In the genomic region with DNA sequence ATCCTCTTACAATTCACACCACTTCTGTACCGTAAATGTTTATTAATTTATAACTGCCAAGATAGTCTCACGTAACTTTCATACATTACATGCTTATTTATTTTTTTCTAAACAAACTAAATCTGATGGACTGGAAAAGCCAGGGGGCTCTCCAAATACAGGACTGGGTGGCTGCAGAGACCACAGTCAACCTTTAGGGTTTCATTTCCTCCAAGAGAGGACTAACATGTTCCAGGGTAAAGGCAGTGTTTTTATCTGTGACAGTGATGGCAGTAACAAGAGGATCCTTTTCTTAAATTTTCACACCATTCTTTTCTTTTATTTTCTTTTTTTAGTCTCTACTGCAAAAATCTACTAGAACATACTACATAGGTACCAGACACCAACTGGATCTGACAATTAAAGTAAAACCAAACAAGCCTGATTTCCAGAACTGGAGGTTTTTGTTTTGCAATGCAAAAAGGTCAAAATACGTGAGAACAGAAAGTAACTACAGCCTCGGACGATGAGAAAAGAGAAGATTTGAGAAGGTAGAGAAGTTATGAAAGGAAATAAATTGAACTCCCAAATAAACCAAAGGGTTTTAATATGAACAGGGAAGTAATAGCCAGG, we compare ENCODE assay signal across 8 cellular contexts. TPM values are rescaled to one million over a fixed set of nuclear protein-coding genes. Genes with fewer than 3 reads are reported as not detected.
DNase-seq lines count a peak whose midpoint lies in the region; ATAC-seq, FAIRE-seq and TF ChIP-seq lines count a peak whose summit lies in the region.

No MANE protein-coding gene starts in this region.

- no peaks in the 10 kb centered on the region for H3K9me3 ChIP-seq in A549
- H3K9me3 ChIP-seq in SU-DHL-6 (ENCODE audit: insufficient read depth, low read length), result no peaks in the 10 kb centered on the region

- CTCF ChIA-PET in A549 (lab: Yijun Ruan, JAX), result no interaction called here

- no peak for TF ChIP-seq EP300 in A549 (IDR thresholded peaks at IDR 0.05)

- peaks cover 10% of the 10 kb centered on the region; the same call in 1 of the 3 replicates for H3K4me1 ChIP-seq in A549
- H3K4me1 ChIP-seq in rectal smooth muscle tissue (ENCODE audit: control insufficient read depth, insufficient read depth, low read length), result no peaks in the 10 kb centered on the region

- H3K79me2 ChIP-seq in SU-DHL-6 (ENCODE audit: insufficient read depth, low read length), result peaks cover 56% of the 10 kb centered on the region

- H3F3A ChIP-seq in SU-DHL-6 (ENCODE audit: insufficient read depth), result peaks cover 13% of the 10 kb centered on the region

- H3K27ac ChIP-seq in A549 (peak overlapping the region; percentile 78 to 89; a peak in 1 of 6 replicates), SU-DHL-6 (ENCODE audit: low read depth, low read length) (peak overlapping the region; percentile 77), rectal smooth muscle tissue (ENCODE audit: low read depth, low read length) (peak overlapping the region; percentile 92)

- H3K27me3 ChIP-seq in SU-DHL-6 (ENCODE audit: low read length) (no peaks in the 10 kb centered on the region), rectal smooth muscle tissue (ENCODE audit: control insufficient read depth, insufficient read depth, low read length) (no peaks in the 10 kb centered on the region)

- no peak for TF ChIP-seq POLR2A in A549 (IDR thresholded peaks at IDR 0.05; ENCODE audit: low read length)

- peak overlapping the region; percentile 85 for H2AFZ ChIP-seq in SU-DHL-6 (ENCODE audit: low read depth, low read length, severe bottlenecking)

- H3K9me2 ChIP-seq in SU-DHL-6 (replicated peaks; ENCODE audit: insufficient read depth, low read length), result no peaks in the 10 kb centered on the region

- WGBS in A549 (ENCODE audit: missing lambda C conversion rate), result 51% methylated on average over 5 of the region's 5 CpGs

- H4K20me1 ChIP-seq in SU-DHL-6 (ENCODE audit: low read depth, low read length), result no peaks in the 10 kb centered on the region

- H3K4me2 ChIP-seq in A549, result peak overlapping the region; percentile 95
- H3K4me2 ChIP-seq in SU-DHL-6 (ENCODE audit: low read depth, low read length, poor library complexity, severe bottlenecking), result peak overlapping the region; percentile 86

- no peak for DNase-seq in A549 (ENCODE audit: low read depth in 1 of 2, low spot score in 1 of 2)
- peak; percentile 18 for DNase-seq in fibroblast of peridontal ligament (ENCODE audit: extremely low read depth)
- DNase-seq in NCI-H2196 (lab: John Stamatoyannopoulos, UW; ENCODE audit: unreplicated experiment), result no peak
- DNase-seq in HTR-8/SVneo (ENCODE audit: insufficient read length, low spot score), result no peak

- peak overlapping the region; percentile 77 for H3K9ac ChIP-seq in SU-DHL-6 (ENCODE audit: low read length)
- no peak overlapping the region for H3K9ac ChIP-seq in rectal smooth muscle tissue (ENCODE audit: low read length)

- peak overlapping the region; percentile 88 for H3K4me3 ChIP-seq in A549
- peak overlapping the region; percentile 89 for H3K4me3 ChIP-seq in SU-DHL-6 (ENCODE audit: insufficient read depth, low read length, poor library complexity, severe bottlenecking)
- peak overlapping the region; percentile 73 for H3K4me3 ChIP-seq in rectal smooth muscle tissue (ENCODE audit: low read length)

- no peak for ATAC-seq in A549
- ATAC-seq in GM18508 (IDR thresholded peaks at IDR 0.05; ENCODE audit: insufficient read depth, unreplicated experiment), result peak; percentile 37
- ATAC-seq in HG02981 (IDR thresholded peaks at IDR 0.05; ENCODE audit: unreplicated experiment), result peak; percentile 32

- FAIRE-seq in A549 (lab: Jason Lieb, UNC), result no peak
- FAIRE-seq in HTR-8/SVneo (lab: Jason Lieb, UNC), result no peak

- no peak for TF ChIP-seq RAD21 in A549 (conservative IDR thresholded peaks at IDR 0.05 in 1 of 2, IDR thresholded peaks at IDR 0.05 in 1 of 2)

- POLR2A ChIA-PET in A549 (lab: Yijun Ruan, JAX), result no interaction called here

- TF ChIP-seq CTCF in A549 (IDR thresholded peaks at IDR 0.05), result no peak
- no peak for TF ChIP-seq CTCF in SU-DHL-6 (IDR thresholded peaks at IDR 0.05; ENCODE audit: insufficient read depth, low read length, poor library complexity, severe bottlenecking)

- H3K36me3 ChIP-seq in SU-DHL-6 (ENCODE audit: low read length) (no peaks in the 10 kb centered on the region), rectal smooth muscle tissue (ENCODE audit: control insufficient read depth, insufficient read depth, low read length) (no peaks in the 10 kb centered on the region)

TF ChIP-seq in A549, 52 proteins besides CTCF, POLR2A, EP300 and RAD21:
- TF ChIP-seq, protein P1, sequence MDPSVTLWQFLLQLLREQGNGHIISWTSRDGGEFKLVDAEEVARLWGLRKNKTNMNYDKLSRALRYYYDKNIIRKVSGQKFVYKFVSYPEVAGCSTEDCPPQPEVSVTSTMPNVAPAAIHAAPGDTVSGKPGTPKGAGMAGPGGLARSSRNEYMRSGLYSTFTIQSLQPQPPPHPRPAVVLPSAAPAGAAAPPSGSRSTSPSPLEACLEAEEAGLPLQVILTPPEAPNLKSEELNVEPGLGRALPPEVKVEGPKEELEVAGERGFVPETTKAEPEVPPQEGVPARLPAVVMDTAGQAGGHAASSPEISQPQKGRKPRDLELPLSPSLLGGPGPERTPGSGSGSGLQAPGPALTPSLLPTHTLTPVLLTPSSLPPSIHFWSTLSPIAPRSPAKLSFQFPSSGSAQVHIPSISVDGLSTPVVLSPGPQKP (IDR thresholded peaks at IDR 0.05; ENCODE audit: low read depth, low read length), result no peak
- TF ChIP-seq JUN (IDR thresholded peaks at IDR 0.05) (no peak), EHF (CRISPR knock-in tag; IDR thresholded peaks at IDR 0.05) (no peak), CBX2 (IDR thresholded peaks at IDR 0.05; ENCODE audit: borderline replicate concordance, low read depth) (no peak)

RNA-seq across cellular contexts. Expression of a gene that starts 1.2 kb away (rescaled TPM):
- polyA plus RNA-seq in A549 (2011; rRNA removed), result 16.6 and 23.8 TPM in 2 replicates
- 3.3 and 3.6 TPM in 2 replicates for polyA plus RNA-seq in A549 (2012; cell fraction: cytosol; rRNA removed)
- polyA plus RNA-seq in A549 (2012; cell fraction: nucleus; rRNA removed), result 2.6 and 4.2 TPM in 2 replicates
- polyA plus RNA-seq in A549 (2017; fragmentation: RNase III; extraction: RNeasy Plus Mini Kit Qiagen cat#74134 plus additional on column Dnase treatment), result 12.2 to 15.3 TPM (median 14.1 TPM) in 3 replicates
- polyA minus RNA-seq in A549 (2011; rRNA and poly(A)+ RNA removed), result 6.8 and 7.3 TPM in 2 replicates

Comparison
In these comparisons a context has a peak if more than half of its experiments do, and no peak if none do; other contexts are left out.
1. ATAC-seq: peak in GM18508 (single experiment) and HG02981 (single experiment); none in A549 (0 of 2).
2. Peak in every context shown above with its lines, with median percentiles within 50 percentile points of each other: H3K27ac ChIP-seq and H3K4me3 ChIP-seq.